9 cellular contexts compared by ENCODE assay signal in the genomic region with DNA sequence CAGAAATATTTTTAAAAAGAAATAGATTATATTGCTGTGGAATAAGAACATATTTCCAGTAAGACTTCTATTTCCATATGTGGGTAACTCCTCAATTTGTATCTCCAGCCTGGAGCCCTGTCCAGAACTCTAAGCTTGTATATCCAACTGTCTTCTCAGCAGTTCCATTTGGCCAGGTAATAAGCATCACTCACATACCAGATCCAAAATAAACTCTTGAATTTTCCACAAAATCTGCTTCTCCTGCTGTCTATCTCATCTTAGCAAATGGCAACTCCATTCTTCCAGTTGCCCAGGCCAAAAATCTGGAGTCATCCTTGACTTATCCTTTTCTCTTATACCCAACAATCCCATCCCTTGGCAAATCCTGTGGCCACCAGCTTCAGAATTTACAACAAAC.
"Had no signal": no experiment of that assay in that cellular context is flagged by ENCODE, and none has a peak within 500 bp of the region (broad histone marks: within the 10 kb centered on the region; RNA-seq: fewer than 3 reads in every experiment).

No MANE protein-coding gene starts in this region.

- FAIRE-seq: H1, H54, K562 had no signal

- H3K27ac Mint-ChIP-seq: H9, HFFc6 had no signal

- DNase-seq: GM23248, H9, HFFc6, IMR-90, KG1 had no signal

- ATAC-seq: HCT116, K562 had no signal

- H3K4me3 Mint-ChIP-seq: H9, HFFc6 had no signal

- H3K9me3 Mint-ChIP-seq: H9, HFFc6 had no signal

- H3K4me1 Mint-ChIP-seq: H9 had no signal
